19 cellular contexts compared by ENCODE assay signal in the genomic region with DNA sequence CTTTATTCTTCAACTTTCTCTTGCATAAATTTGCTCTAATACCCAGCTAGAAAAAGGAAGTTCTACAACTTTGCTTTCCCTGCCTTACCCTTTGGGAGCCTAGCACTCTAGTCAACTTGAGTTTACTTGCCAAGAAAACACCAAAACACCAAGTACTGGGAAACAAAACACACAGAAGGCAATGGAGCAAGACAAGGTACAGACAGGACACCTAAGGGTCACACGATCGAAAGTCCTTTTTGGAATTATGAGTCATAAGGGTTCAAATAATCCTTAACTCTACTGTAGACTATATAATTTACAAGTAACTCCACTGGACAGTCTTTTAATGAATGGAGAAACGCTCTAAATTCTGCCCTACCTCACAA. TPM values are rescaled to one million over a fixed set of nuclear protein-coding genes. Genes with fewer than 3 reads are reported as not detected.
DNase-seq lines count a peak whose midpoint lies in the region; ATAC-seq and TF ChIP-seq lines count a peak whose summit lies in the region.
"Had no signal": no experiment of that assay in that cellular context is flagged by ENCODE, and none has a peak within 500 bp of the region (broad histone marks: within the 10 kb centered on the region; RNA-seq: fewer than 3 reads in every experiment).

No MANE protein-coding gene starts in this region.

- ATAC-seq in activated B cell treated with CpG ODN at 0.5 μM for 24 hours (ENCODE audit: low read depth) = no peak
- ATAC-seq: left colon had no signal

- H3K4me3 ChIP-seq in GM12865 (ENCODE audit: low read depth, low read length) = no peak overlapping the region
- H3K4me3 ChIP-seq: BLaER1, skin epidermis, testis had no signal

- TF ChIP-seq CTCF in GM12865 (IDR thresholded peaks at IDR 0.05; ENCODE audit: insufficient read depth, low read depth, low read length, missing control alignments) (no peak), activated B cell treated with CpG ODN at 0.5 μM for 24 hours (IDR thresholded peaks at IDR 0.05) (no peak), osteocyte (IDR thresholded peaks at IDR 0.05) (no peak)

- H3K27ac Mint-ChIP-seq in activated B cell treated with CpG ODN at 0.5 μM for 24 hours = peak overlapping the region; percentile 13
- peak overlapping the region; percentile 15 for H3K27ac Mint-ChIP-seq in osteocyte (ENCODE audit: unreplicated experiment)

- H3K9me3 Mint-ChIP-seq in activated B cell treated with CpG ODN at 0.5 μM for 24 hours (no peaks in the 10 kb centered on the region), osteocyte (ENCODE audit: unreplicated experiment) (no peaks in the 10 kb centered on the region)
- H3K9me3 Mint-ChIP-seq: H9 had no signal

- CTCF ChIA-PET in HEK293T (lab: Yijun Ruan, JAX) (no interaction called here), activated B cell treated with CpG ODN at 0.5 μM for 24 hours (lab: Charles Lee) (interaction anchor here (1.1 kb wide), 1 partner anchor 164 kb away, joined by 5 read pairs; no protein-coding TSS in a partner anchor)

- intact Hi-C loops in activated B cell treated with CpG ODN at 0.5 μM for 24 hours (cut with micrococcal nuclease) = loop anchor here (5.0 kb wide), 1 partner anchor 44 kb away; a partner anchor contains a TSS

- H3K36me3 Mint-ChIP-seq in activated B cell treated with CpG ODN at 0.5 μM for 24 hours (ENCODE audit: low read depth) (peaks cover 33% of the 10 kb centered on the region), osteocyte (ENCODE audit: unreplicated experiment) (peaks cover 14% of the 10 kb centered on the region)

- POLR2A ChIA-PET in HEK293T (lab: Yijun Ruan, JAX) (interaction anchor here (1.2 to 2.3 kb wide), 3 partner anchors 42 to 125 kb away, joined by 3 to 17 read pairs (median 5); a partner anchor contains a TSS), activated B cell treated with CpG ODN at 0.5 μM for 24 hours (lab: Charles Lee) (interaction anchor here (1.6 to 1.9 kb wide), 4 partner anchors 43 to 124 kb away, joined by 7 to 8 read pairs (median 8); a partner anchor contains a TSS)

- H3K4me1 Mint-ChIP-seq in activated B cell treated with CpG ODN at 0.5 μM for 24 hours (peaks cover 15% of the 10 kb centered on the region), osteocyte (ENCODE audit: unreplicated experiment) (peaks cover 25% of the 10 kb centered on the region)
- H3K4me1 Mint-ChIP-seq: H9 had no signal

- H3K4me3 Mint-ChIP-seq in activated B cell treated with CpG ODN at 0.5 μM for 24 hours = no peak overlapping the region
- H3K4me3 Mint-ChIP-seq in osteocyte (ENCODE audit: unreplicated experiment) = no peak overlapping the region
- H3K4me3 Mint-ChIP-seq: H9 had no signal

- peak; percentile 75 for DNase-seq in GM12865 (ENCODE audit: low read depth)
- peak; percentile 11 for DNase-seq in HEK293T (ENCODE audit: extremely low spot score)
- DNase-seq in activated B cell treated with CpG ODN at 0.5 μM for 24 hours = no peak
- DNase-seq in osteocyte (ENCODE audit: extremely low spot score, unreplicated experiment) = no peak
- DNase-seq in hypothalamus (lab: John Stamatoyannopoulos, UW) = no peak
- no peak for DNase-seq in NCI-H2196 (lab: John Stamatoyannopoulos, UW; ENCODE audit: unreplicated experiment)
- DNase-seq in NCI-H1105 treated with DMSO at 0.1 percent for 48 hours (lab: John Stamatoyannopoulos, UW) = no peak
- DNase-seq: activated CD4-positive, alpha-beta T cell treated with anti-CD3 and anti-CD28 coated beads for 48 hours; activated gamma-delta T cell; anterior cingulate cortex; effector CD8-positive, alpha-beta T cell; H9; hippocampal formation; left colon; NCI-H187; stimulated activated CD4-positive, alpha-beta T cell treated with anti-CD3 and anti-CD28 coated beads, Interleukin-4, amount 100 ng/mL, for 1 hour; testis had no signal

- H3K27me3 Mint-ChIP-seq in activated B cell treated with CpG ODN at 0.5 μM for 24 hours (no peaks in the 10 kb centered on the region), osteocyte (ENCODE audit: unreplicated experiment) (no peaks in the 10 kb centered on the region)

TF ChIP-seq in HEK293T, 16 proteins besides CTCF, POLR2A, EP300 and RAD21:
- no peak for TF ChIP-seq BHLHE40 (IDR thresholded peaks at IDR 0.05; ENCODE audit: borderline replicate concordance)
- no peak for TF ChIP-seq ZNF384 (IDR thresholded peaks at IDR 0.05)
- no peak for TF ChIP-seq TARDBP (IDR thresholded peaks at IDR 0.05)
- no peak for TF ChIP-seq FOXA1 (IDR thresholded peaks at IDR 0.05)
- TF ChIP-seq FOXM1 (IDR thresholded peaks at IDR 0.05; ENCODE audit: borderline replicate concordance) = no peak
- no peak for TF ChIP-seq SP1 (IDR thresholded peaks at IDR 0.05)
- TF ChIP-seq ARNT (IDR thresholded peaks at IDR 0.05) = no peak
- TF ChIP-seq, protein P1, sequence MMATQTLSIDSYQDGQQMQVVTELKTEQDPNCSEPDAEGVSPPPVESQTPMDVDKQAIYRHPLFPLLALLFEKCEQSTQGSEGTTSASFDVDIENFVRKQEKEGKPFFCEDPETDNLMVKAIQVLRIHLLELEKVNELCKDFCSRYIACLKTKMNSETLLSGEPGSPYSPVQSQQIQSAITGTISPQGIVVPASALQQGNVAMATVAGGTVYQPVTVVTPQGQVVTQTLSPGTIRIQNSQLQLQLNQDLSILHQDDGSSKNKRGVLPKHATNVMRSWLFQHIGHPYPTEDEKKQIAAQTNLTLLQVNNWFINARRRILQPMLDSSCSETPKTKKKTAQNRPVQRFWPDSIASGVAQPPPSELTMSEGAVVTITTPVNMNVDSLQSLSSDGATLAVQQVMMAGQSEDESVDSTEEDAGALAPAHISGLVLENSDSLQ (IDR thresholded peaks at IDR 0.05) = no peak
- no peak for TF ChIP-seq LEF1 (IDR thresholded peaks at IDR 0.05; ENCODE audit: borderline replicate concordance)
- no peak for TF ChIP-seq HDGF (IDR thresholded peaks at IDR 0.05; ENCODE audit: borderline replicate concordance)
- no peak for TF ChIP-seq FOXK2 (IDR thresholded peaks at IDR 0.05)
- no peak for TF ChIP-seq ELF4 (IDR thresholded peaks at IDR 0.05)

RNA-seq across cellular contexts. Expression of a gene that starts 42.6 kb away (rescaled TPM):
- total RNA-seq in activated B cell treated with CpG ODN at 0.5 μM for 24 hours (128 and 137 TPM in 2 replicates), osteocyte (61.7 and 70.3 TPM in 2 replicates)

RNA-seq across cellular contexts. Expression of a gene that starts 42.8 kb away (rescaled TPM):
- total RNA-seq in activated B cell treated with CpG ODN at 0.5 μM for 24 hours = 42.6 and 42.9 TPM in 2 replicates
- 39.1 and 40.6 TPM in 2 replicates for total RNA-seq in osteocyte

Comparison
In these comparisons a context has a peak if more than half of its experiments do, and no peak if none do; other contexts are left out.
1. DNase-seq: peak in GM12865 (single experiment) and HEK293T (single experiment); none in activated B cell treated with CpG ODN at 0.5 μM for 24 hours (single experiment), osteocyte (single experiment), hypothalamus (0 of 51), NCI-H2196 (single experiment) and NCI-H1105 treated with DMSO at 0.1 percent for 48 hours (single experiment).